In genomic region chr3:57752307-57752706, GRCh38 we compare ENCODE assay signal across 1 cellular context.
TF ChIP-seq lines count a peak whose summit lies in the region.

No MANE protein-coding gene starts in this region.

TF ChIP-seq in K562, 482 proteins besides CTCF, POLR2A, EP300 and RAD21:
- TF ChIP-seq PRPF4 (IDR thresholded peaks at IDR 0.05; ENCODE audit: insufficient read depth, low read depth, low read length, poor library complexity, severe bottlenecking): no peak
